1 cellular context compared by ENCODE assay signal in genomic region chr9:92657296-92658094, GRCh38.
TF ChIP-seq lines count a peak whose summit lies in the region.

No MANE protein-coding gene starts in this region.

TF ChIP-seq in HEK293, 187 proteins besides CTCF, POLR2A, EP300 and RAD21 (continued from another document):
- TF ChIP-seq, protein P1, sequence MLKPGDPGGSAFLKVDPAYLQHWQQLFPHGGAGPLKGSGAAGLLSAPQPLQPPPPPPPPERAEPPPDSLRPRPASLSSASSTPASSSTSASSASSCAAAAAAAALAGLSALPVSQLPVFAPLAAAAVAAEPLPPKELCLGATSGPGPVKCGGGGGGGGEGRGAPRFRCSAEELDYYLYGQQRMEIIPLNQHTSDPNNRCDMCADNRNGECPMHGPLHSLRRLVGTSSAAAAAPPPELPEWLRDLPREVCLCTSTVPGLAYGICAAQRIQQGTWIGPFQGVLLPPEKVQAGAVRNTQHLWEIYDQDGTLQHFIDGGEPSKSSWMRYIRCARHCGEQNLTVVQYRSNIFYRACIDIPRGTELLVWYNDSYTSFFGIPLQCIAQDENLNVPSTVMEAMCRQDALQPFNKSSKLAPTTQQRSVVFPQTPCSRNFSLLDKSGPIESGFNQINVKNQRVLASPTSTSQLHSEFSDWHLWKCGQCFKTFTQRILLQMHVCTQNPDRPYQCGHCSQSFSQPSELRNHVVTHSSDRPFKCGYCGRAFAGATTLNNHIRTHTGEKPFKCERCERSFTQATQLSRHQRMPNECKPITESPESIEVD (tag by site-specific recombination; IDR thresholded peaks at IDR 0.05): no peak
- TF ChIP-seq EGR2 (tag by site-specific recombination; IDR thresholded peaks at IDR 0.05; ENCODE audit: low read depth): peak; percentile 92
- TF ChIP-seq ZXDB (tag by site-specific recombination; IDR thresholded peaks at IDR 0.05): no peak
- TF ChIP-seq ZFP69B (tag by site-specific recombination; IDR thresholded peaks at IDR 0.05): no peak
